ENCODE assay signal across 12 cellular contexts in the genomic region with DNA sequence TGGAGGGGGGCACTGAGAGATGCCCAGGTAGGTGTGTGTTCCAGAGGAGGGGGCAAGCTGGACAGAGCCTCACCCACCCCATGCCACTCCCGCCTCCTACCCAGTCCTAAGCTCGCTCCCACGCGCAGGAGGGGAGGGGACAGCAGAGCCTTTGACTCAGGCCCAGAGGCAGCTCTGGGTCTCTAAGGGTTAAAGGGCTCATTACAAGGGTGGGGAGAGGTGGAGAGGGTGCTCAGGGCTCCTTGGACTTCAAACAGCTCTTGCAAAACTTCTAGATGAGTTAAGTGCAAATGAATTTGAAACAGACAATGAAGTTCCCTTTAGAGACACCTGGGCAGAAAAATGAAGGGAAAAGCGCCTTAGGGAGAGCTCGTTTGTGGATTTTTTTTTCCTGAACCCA.
A peak's percentile ranks its signal among the peaks of the same experiment; 100 is the strongest.
DNase-seq lines count a peak whose midpoint lies in the region; ATAC-seq and TF ChIP-seq lines count a peak whose summit lies in the region.
"Had no signal": no experiment of that assay in that cellular context is flagged by ENCODE, and none has a peak within 500 bp of the region (broad histone marks: within the 10 kb centered on the region; RNA-seq: fewer than 3 reads in every experiment).

No MANE protein-coding gene starts in this region.

- H3K4me3 Mint-ChIP-seq in chondrocyte (ENCODE audit: unreplicated experiment) (no peak overlapping the region), mesothelial cell of epicardium (peak overlapping the region; percentile 33), CD14-positive monocyte (no peak overlapping the region)
- no peak overlapping the region for H3K4me3 Mint-ChIP-seq in activated naive CD4-positive, alpha-beta T cell treated with anti-CD3 and anti-CD28 coated beads for 36 hours
- H3K4me3 Mint-ChIP-seq: activated T-cell treated with anti-CD3 and anti-CD28 coated beads, Interleukin-2, amount 50 U/mL, for 24 hours; B cell had no signal

- no peaks in the 10 kb centered on the region for H3K36me3 Mint-ChIP-seq in chondrocyte (ENCODE audit: low read depth)
- no peaks in the 10 kb centered on the region for H3K36me3 Mint-ChIP-seq in mesothelial cell of epicardium
- H3K36me3 Mint-ChIP-seq in activated naive CD4-positive, alpha-beta T cell treated with anti-CD3 and anti-CD28 coated beads for 36 hours (ENCODE audit: low read depth): no peaks in the 10 kb centered on the region
- no peaks in the 10 kb centered on the region for H3K36me3 Mint-ChIP-seq in CD14-positive monocyte

- H4K20me1 ChIP-seq in BLaER1 treated with 17β-estradiol and CSF1 and Interleukin-3, amounts not matched to agents 10 nM and 100 nM: peaks cover 0 to 24% (median 0%) of the 10 kb centered on the region in 11 experiments; a peak in 4 of 22 replicates

- peak overlapping the region in 5 of 11 experiments; percentile 3 to 49 (median 23); a peak in 6 of 22 replicates for H3K9ac ChIP-seq in BLaER1 treated with 17β-estradiol and CSF1 and Interleukin-3, amounts not matched to agents 10 nM and 100 nM

- H3K4me1 ChIP-seq in BLaER1 treated with 17β-estradiol and CSF1 and Interleukin-3, amounts not matched to agents 10 nM and 100 nM: peaks cover 72 to 98% (median 94%) of the 10 kb centered on the region in 10 experiments
- H3K4me1 ChIP-seq: right atrium auricular region had no signal

- H3K4me3 ChIP-seq in BLaER1 treated with 17β-estradiol and CSF1 and Interleukin-3, amounts not matched to agents 10 nM and 100 nM: no peak overlapping the region; a peak in 1 of 20 replicates
- H3K4me3 ChIP-seq: right atrium auricular region had no signal

- H3K4me1 Mint-ChIP-seq in chondrocyte (ENCODE audit: low read depth) (peaks cover 4% of the 10 kb centered on the region), mesothelial cell of epicardium (peaks cover 37% of the 10 kb centered on the region), CD14-positive monocyte (peaks cover 25% of the 10 kb centered on the region)
- peaks cover 20% of the 10 kb centered on the region for H3K4me1 Mint-ChIP-seq in activated naive CD4-positive, alpha-beta T cell treated with anti-CD3 and anti-CD28 coated beads for 36 hours (ENCODE audit: low read depth)

- no peaks in the 10 kb centered on the region for H3K36me3 ChIP-seq in BLaER1 treated with 17β-estradiol and CSF1 and Interleukin-3, amounts not matched to agents 10 nM and 100 nM
- H3K36me3 ChIP-seq: right atrium auricular region had no signal

- H3K9me3 Mint-ChIP-seq in chondrocyte (ENCODE audit: low read depth) (no peaks in the 10 kb centered on the region), mesothelial cell of epicardium (no peaks in the 10 kb centered on the region), CD14-positive monocyte (no peaks in the 10 kb centered on the region)
- no peaks in the 10 kb centered on the region for H3K9me3 Mint-ChIP-seq in activated naive CD4-positive, alpha-beta T cell treated with anti-CD3 and anti-CD28 coated beads for 36 hours
- H3K9me3 Mint-ChIP-seq: activated T-cell treated with anti-CD3 and anti-CD28 coated beads, Interleukin-2, amount 50 U/mL, for 24 hours had no signal

- no peak for ATAC-seq in HG03378 (IDR thresholded peaks at IDR 0.05; ENCODE audit: unreplicated experiment)

- no peaks in the 10 kb centered on the region for H3K9me3 ChIP-seq in BLaER1 treated with 17β-estradiol and CSF1 and Interleukin-3, amounts not matched to agents 10 nM and 100 nM (replicated peaks in 1 of 11)
- H3K9me3 ChIP-seq: right atrium auricular region had no signal

- no peaks in the 10 kb centered on the region for H3K27me3 Mint-ChIP-seq in chondrocyte (ENCODE audit: low read depth)
- no peaks in the 10 kb centered on the region for H3K27me3 Mint-ChIP-seq in mesothelial cell of epicardium (ENCODE audit: low read depth)
- no peaks in the 10 kb centered on the region for H3K27me3 Mint-ChIP-seq in activated naive CD4-positive, alpha-beta T cell treated with anti-CD3 and anti-CD28 coated beads for 36 hours (ENCODE audit: low read depth)
- H3K27me3 Mint-ChIP-seq in CD14-positive monocyte (ENCODE audit: low read depth in 3 of 3): peaks cover 2 to 8% (median 6%) of the 10 kb centered on the region in 3 donors
- H3K27me3 Mint-ChIP-seq: activated T-cell treated with anti-CD3 and anti-CD28 coated beads, Interleukin-2, amount 50 U/mL, for 24 hours had no signal

- CTCF ChIA-PET in activated naive CD4-positive, alpha-beta T cell treated with anti-CD3 and anti-CD28 coated beads for 36 hours (lab: Charles Lee): interaction anchor here (0.9 kb wide), 1 partner anchor 11 kb away, joined by 3 read pairs; no protein-coding TSS in a partner anchor

- intact Hi-C loops in activated naive CD4-positive, alpha-beta T cell treated with anti-CD3 and anti-CD28 coated beads for 36 hours (cut with micrococcal nuclease): loop anchor here (5.0 kb wide), 1 partner anchor 42 kb away; no protein-coding TSS in a partner anchor
- intact Hi-C loops in CD14-positive monocyte (cut with micrococcal nuclease): no loop called here
- intact Hi-C loops in cardiac septum (cut with DNase I): no loop called here

- peak overlapping the region in 10 of 11 experiments; percentile 3 to 97 (median 84); a peak in 20 of 22 replicates for H3K4me2 ChIP-seq in BLaER1 treated with 17β-estradiol and CSF1 and Interleukin-3, amounts not matched to agents 10 nM and 100 nM

- H3K27ac ChIP-seq in BLaER1 treated with 17β-estradiol and CSF1 and Interleukin-3, amounts not matched to agents 10 nM and 100 nM: peak overlapping the region in 6 of 11 experiments; percentile 37 to 93 (median 54); a peak in 7 of 22 replicates
- H3K27ac ChIP-seq: right atrium auricular region had no signal

- peak; percentile 44 for DNase-seq in M059J (ENCODE audit: low read depth)
- peak; percentile 56 for DNase-seq in chondrocyte (ENCODE audit: low spot score)
- no peak for DNase-seq in mesothelial cell of epicardium (ENCODE audit: low spot score in 2 of 2, unreplicated experiment in 2 of 2)
- DNase-seq in activated naive CD4-positive, alpha-beta T cell treated with anti-CD3 and anti-CD28 coated beads for 36 hours: no peak
- no peak for DNase-seq in CD14-positive monocyte (ENCODE audit: low spot score)
- DNase-seq in cardiac septum (ENCODE audit: low spot score): no peak
- DNase-seq: activated T-cell treated with anti-CD3 and anti-CD28 coated beads, Interleukin-2, amount 50 U/mL, for 24 hours; NCI-H1436 treated with DMSO at 0.1 percent for 48 hours had no signal

- TF ChIP-seq CTCF in chondrocyte (IDR thresholded peaks at IDR 0.05): no peak
- TF ChIP-seq CTCF in mesothelial cell of epicardium (IDR thresholded peaks at IDR 0.05; ENCODE audit: unreplicated experiment): no peak
- no peak for TF ChIP-seq CTCF in CD14-positive monocyte (IDR thresholded peaks at IDR 0.05)

- H3K27ac Mint-ChIP-seq in chondrocyte (ENCODE audit: unreplicated experiment): no peak overlapping the region
- H3K27ac Mint-ChIP-seq in mesothelial cell of epicardium: peak overlapping the region; percentile 80
- H3K27ac Mint-ChIP-seq in activated naive CD4-positive, alpha-beta T cell treated with anti-CD3 and anti-CD28 coated beads for 36 hours: no peak overlapping the region
- no peak overlapping the region for H3K27ac Mint-ChIP-seq in CD14-positive monocyte
- H3K27ac Mint-ChIP-seq: activated T-cell treated with anti-CD3 and anti-CD28 coated beads, Interleukin-2, amount 50 U/mL, for 24 hours; B cell had no signal

- peaks cover 0 to 38% (median 19%) of the 10 kb centered on the region in 11 experiments; a peak in 16 of 22 replicates for H3K27me3 ChIP-seq in BLaER1 treated with 17β-estradiol and CSF1 and Interleukin-3, amounts not matched to agents 10 nM and 100 nM
- H3K27me3 ChIP-seq: right atrium auricular region had no signal

Comparison
In these comparisons a context has a peak if more than half of its experiments do, and no peak if none do; other contexts are left out.
1. DNase-seq: peak in M059J (single experiment) and chondrocyte (single experiment); none in mesothelial cell of epicardium (0 of 2), activated naive CD4-positive, alpha-beta T cell treated with anti-CD3 and anti-CD28 coated beads for 36 hours (single experiment), CD14-positive monocyte (single experiment) and cardiac septum (single experiment).